11 cellular contexts compared by ENCODE assay signal in the genomic region with DNA sequence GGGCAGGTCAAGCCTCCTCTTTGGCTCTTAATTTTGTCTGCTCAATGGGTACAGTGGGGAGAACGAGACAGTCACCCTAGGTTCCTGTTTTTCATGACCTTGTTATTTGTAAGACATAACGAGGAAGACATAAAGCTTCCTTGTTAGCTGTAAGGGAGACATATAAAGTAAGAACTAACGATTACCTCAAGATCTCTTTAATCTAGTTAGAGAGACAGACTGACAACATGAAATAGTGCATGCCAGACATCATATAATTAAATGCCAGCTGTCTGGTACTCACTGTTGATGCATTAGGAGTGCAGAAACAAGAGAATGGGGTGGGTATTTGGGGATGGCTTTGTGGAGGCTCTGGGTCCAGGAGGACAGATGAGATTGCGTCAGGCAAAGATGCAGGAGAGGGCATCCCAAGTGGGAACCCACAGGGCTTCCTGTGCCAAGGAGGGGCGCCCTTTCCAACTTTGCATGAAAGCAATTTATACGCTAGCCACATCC. TPM values are rescaled to one million over a fixed set of nuclear protein-coding genes. Genes with fewer than 3 reads are reported as not detected.
DNase-seq lines count a peak whose midpoint lies in the region; ATAC-seq and TF ChIP-seq lines count a peak whose summit lies in the region.
"Had no signal": no experiment of that assay in that cellular context is flagged by ENCODE, and none has a peak within 500 bp of the region (broad histone marks: within the 10 kb centered on the region; RNA-seq: fewer than 3 reads in every experiment).

No MANE protein-coding gene starts in this region.

- no peaks in the 10 kb centered on the region; the same call in 1 of the 2 replicates for H3K27me3 ChIP-seq in DOHH2 (ENCODE audit: control insufficient read depth, low read length)
- no peaks in the 10 kb centered on the region for H3K27me3 ChIP-seq in GM23338 (ENCODE audit: insufficient read depth)

- H3K79me2 ChIP-seq in DOHH2 (ENCODE audit: control insufficient read depth, low read length): peaks cover 10% of the 10 kb centered on the region
- no peaks in the 10 kb centered on the region for H3K79me2 ChIP-seq in GM23338 (replicated peaks; ENCODE audit: insufficient read depth)

- no peaks in the 10 kb centered on the region for H3K27me3 Mint-ChIP-seq in effector memory CD8-positive, alpha-beta T cell
- H3K27me3 Mint-ChIP-seq in GM23338 (ENCODE audit: insufficient read depth, low read depth, poor library complexity): peaks cover 13% of the 10 kb centered on the region

- peaks cover 6% of the 10 kb centered on the region; the same call in 1 of the 2 replicates for H3K9me3 ChIP-seq in DOHH2 (ENCODE audit: control insufficient read depth, insufficient read depth, low read length)

- H3K27ac ChIP-seq in DOHH2 (ENCODE audit: low read depth, low read length): peak overlapping the region; percentile 4; the same call in 1 of the 2 replicates
- H3K27ac ChIP-seq in GM23338 (ENCODE audit: low read depth): no peak overlapping the region
- H3K27ac ChIP-seq: foreskin keratinocyte had no signal

- H3K4me3 ChIP-seq in DOHH2 (ENCODE audit: low read length) (peak overlapping the region; percentile 45), GM23338 (no peak overlapping the region)

- H3K4me1 ChIP-seq in DOHH2 (ENCODE audit: control insufficient read depth, low read length) (peaks cover 47% of the 10 kb centered on the region), GM23338 (ENCODE audit: insufficient read depth) (peaks cover 17% of the 10 kb centered on the region)
- H3K4me1 ChIP-seq: foreskin keratinocyte had no signal

- H3K36me3 Mint-ChIP-seq in effector memory CD8-positive, alpha-beta T cell (ENCODE audit: insufficient read depth): peaks cover 44% of the 10 kb centered on the region
- no peaks in the 10 kb centered on the region; the same call in 2 of the 3 replicates for H3K36me3 Mint-ChIP-seq in GM23338 (ENCODE audit: low read depth)

- H3K4me1 Mint-ChIP-seq in effector memory CD8-positive, alpha-beta T cell (ENCODE audit: low read depth in 2 of 2): peaks cover 59 to 68% of the 10 kb centered on the region in 2 donors
- H3K4me1 Mint-ChIP-seq in GM23338: peaks cover 38% of the 10 kb centered on the region

- peak overlapping the region; percentile 56 for H3K4me2 ChIP-seq in DOHH2 (ENCODE audit: low read length)
- H3K4me2 ChIP-seq in GM23338: no peak overlapping the region

- no peak for ATAC-seq in effector memory CD8-positive, alpha-beta T cell (replicated peaks)
- ATAC-seq in GM23338: no peak
- ATAC-seq: foreskin keratinocyte had no signal

- peak overlapping the region; percentile 99 to 100 for H3K27ac Mint-ChIP-seq in effector memory CD8-positive, alpha-beta T cell
- no peak overlapping the region for H3K27ac Mint-ChIP-seq in GM23338

- H3F3A ChIP-seq in DOHH2 (ENCODE audit: control insufficient read depth, insufficient read depth): peaks cover 4% of the 10 kb centered on the region; the same call in 1 of the 2 replicates
- no peaks in the 10 kb centered on the region for H3F3A ChIP-seq in GM23338 (replicated peaks; ENCODE audit: low read depth)

- H4K20me1 ChIP-seq in DOHH2 (ENCODE audit: control insufficient read depth, insufficient read depth, low read depth, low read length): no peaks in the 10 kb centered on the region
- no peaks in the 10 kb centered on the region for H4K20me1 ChIP-seq in GM23338 (replicated peaks; ENCODE audit: insufficient read depth)

- no peak overlapping the region for H2AFZ ChIP-seq in GM23338

- H3K9me2 ChIP-seq in DOHH2 (replicated peaks; ENCODE audit: control insufficient read depth, low read length) (no peaks in the 10 kb centered on the region), GM23338 (ENCODE audit: insufficient read depth) (no peaks in the 10 kb centered on the region)

- H3K4me3 Mint-ChIP-seq in effector memory CD8-positive, alpha-beta T cell: peak overlapping the region; percentile 63 to 96
- H3K4me3 Mint-ChIP-seq in GM23338: no peak overlapping the region

- peak; percentile 40 for TF ChIP-seq CTCF in DOHH2 (IDR thresholded peaks at IDR 0.05; ENCODE audit: low read depth, low read length, poor library complexity, severe bottlenecking)
- TF ChIP-seq CTCF in GM23338 (conservative IDR thresholded peaks at IDR 0.05; ENCODE audit: low read depth in 2 of 2): no peak

- H3K9me3 Mint-ChIP-seq in effector memory CD8-positive, alpha-beta T cell: no peaks in the 10 kb centered on the region
- H3K9me3 Mint-ChIP-seq in GM23338: peaks cover 2% of the 10 kb centered on the region; the same call in 1 of the 3 replicates

- DNase-seq in CD1c-positive myeloid dendritic cell (ENCODE audit: extremely low spot score) (peak; percentile 14), SK-N-DZ (ENCODE audit: low spot score) (peak; percentile 72), SHP77 treated with DMSO at 0.1 percent for 48 hours (lab: John Stamatoyannopoulos, UW) (no peak), GM23338 (ENCODE audit: low spot score) (no peak), GM03348 (ENCODE audit: low spot score) (no peak), DMS114 treated with DMSO at 0.1 percent for 48 hours (lab: John Stamatoyannopoulos, UW; ENCODE audit: unreplicated experiment) (no peak)
- peak in 1 of 3 experiments; percentile 17 for DNase-seq in effector memory CD8-positive, alpha-beta T cell
- DNase-seq: amygdala, foreskin keratinocyte, SIG-M5 had no signal

- H3K36me3 ChIP-seq in DOHH2 (ENCODE audit: control insufficient read depth, low read length) (no peaks in the 10 kb centered on the region), GM23338 (ENCODE audit: insufficient read depth) (no peaks in the 10 kb centered on the region)

TF ChIP-seq in GM23338, 12 proteins besides CTCF, POLR2A, EP300 and RAD21:
- TF ChIP-seq JUNB (IDR thresholded peaks at IDR 0.05; ENCODE audit: unreplicated experiment) (no peak), ZNF331 (CRISPR knock-in tag; IDR thresholded peaks at IDR 0.05; ENCODE audit: low read depth) (no peak), EZH2 (IDR thresholded peaks at IDR 0.05; ENCODE audit: low read depth, unreplicated experiment) (no peak), ZNF114 (CRISPR knock-in tag; IDR thresholded peaks at IDR 0.05) (no peak), STAT1 (IDR thresholded peaks at IDR 0.05; ENCODE audit: unreplicated experiment) (no peak)
- TF ChIP-seq, protein P1, sequence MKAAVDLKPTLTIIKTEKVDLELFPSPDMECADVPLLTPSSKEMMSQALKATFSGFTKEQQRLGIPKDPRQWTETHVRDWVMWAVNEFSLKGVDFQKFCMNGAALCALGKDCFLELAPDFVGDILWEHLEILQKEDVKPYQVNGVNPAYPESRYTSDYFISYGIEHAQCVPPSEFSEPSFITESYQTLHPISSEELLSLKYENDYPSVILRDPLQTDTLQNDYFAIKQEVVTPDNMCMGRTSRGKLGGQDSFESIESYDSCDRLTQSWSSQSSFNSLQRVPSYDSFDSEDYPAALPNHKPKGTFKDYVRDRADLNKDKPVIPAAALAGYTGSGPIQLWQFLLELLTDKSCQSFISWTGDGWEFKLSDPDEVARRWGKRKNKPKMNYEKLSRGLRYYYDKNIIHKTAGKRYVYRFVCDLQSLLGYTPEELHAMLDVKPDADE (IDR thresholded peaks at IDR 0.05): no peak

RNA-seq across cellular contexts. Expression of a gene that starts 3.8 kb away (rescaled TPM):
- polyA plus RNA-seq in SK-N-DZ (2014; cell fraction: cytosol; rRNA removed): 87.4 and 127 TPM in 2 replicates
- 104 and 118 TPM in 2 replicates for polyA plus RNA-seq in SK-N-DZ (2014; cell fraction: nucleus; rRNA removed)
- 17.6 and 18.0 TPM in 2 replicates for total RNA-seq in GM23338 (2014; rRNA removed; shearing (Covaris generic))
- polyA plus RNA-seq in GM23338 (2016; fragmentation: Nextera tagmentation; extraction: Ambion mirVana): 21.1 and 21.4 TPM in 2 replicates

Comparison
In these comparisons a context has a peak if more than half of its experiments do, and no peak if none do; other contexts are left out.
1. DNase-seq: peak in CD1c-positive myeloid dendritic cell (single experiment) and SK-N-DZ (single experiment); none in SHP77 treated with DMSO at 0.1 percent for 48 hours (single experiment), GM23338 (single experiment), GM03348 (single experiment) and DMS114 treated with DMSO at 0.1 percent for 48 hours (single experiment).